ENCODE assay signal across 7 cellular contexts in genomic region chr20:21076073-21076472, GRCh38. TPM values are rescaled to one million over a fixed set of nuclear protein-coding genes. Genes with fewer than 3 reads are reported as not detected.
"Had no signal": no experiment of that assay in that cellular context is flagged by ENCODE, and none has a peak within 500 bp of the region (broad histone marks: within the 10 kb centered on the region; RNA-seq: fewer than 3 reads in every experiment).

No MANE protein-coding gene starts in this region.

- H3K4me3 ChIP-seq: GM12878 had no signal

- DNase-seq: GDM1, GF-D8 had no signal

- FAIRE-seq: G401.6, GM12878, GM12891, GM12892 had no signal

RNA-seq across cellular contexts. Expression of gene LINC00237, which starts 30.1 kb away (rescaled TPM):
- total RNA-seq: G401, GM12878 had no signal
- polyA plus RNA-seq: GM12878 had no signal
